ENCODE assay signal across 21 cellular contexts in the genomic region with DNA sequence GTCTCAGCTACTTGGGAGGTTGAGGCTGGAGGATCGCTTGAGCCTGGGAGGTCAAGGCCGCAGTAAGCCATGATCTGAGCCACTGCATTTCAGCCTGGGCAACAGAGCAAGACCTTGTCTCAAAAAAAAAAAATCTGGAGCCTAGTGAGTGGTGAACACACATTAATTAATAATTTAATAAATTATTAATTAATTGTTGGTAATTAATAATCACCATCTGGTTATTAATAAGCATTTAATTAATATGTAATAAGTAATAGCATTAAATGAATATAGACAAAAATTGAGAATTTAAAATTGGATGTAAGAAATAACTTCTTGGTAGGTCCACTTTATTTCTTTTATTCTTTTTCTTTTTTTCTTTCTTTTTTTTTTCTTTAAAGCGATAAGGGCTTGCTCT. TPM values are rescaled to one million over a fixed set of nuclear protein-coding genes. Genes with fewer than 3 reads are reported as not detected.
DNase-seq lines count a peak whose midpoint lies in the region; ATAC-seq, FAIRE-seq and TF ChIP-seq lines count a peak whose summit lies in the region.
"Had no signal": no experiment of that assay in that cellular context is flagged by ENCODE, and none has a peak within 500 bp of the region (broad histone marks: within the 10 kb centered on the region; RNA-seq: fewer than 3 reads in every experiment).

No MANE protein-coding gene starts in this region.

- CTCF ChIA-PET in WTC11 (lab: Charles Lee) = interaction anchor here (0.8 to 1.4 kb wide), 2 partner anchors 32 to 64 kb away, joined by 3 to 4 read pairs; a partner anchor contains a TSS

- peaks cover 3% of the 10 kb centered on the region; the same call in 1 of the 2 replicates for H3K4me1 Mint-ChIP-seq in WTC11
- H3K4me1 Mint-ChIP-seq: CD4-positive, CD25-positive, alpha-beta regulatory T cell had no signal

- TF ChIP-seq CTCF in WTC11 (IDR thresholded peaks at IDR 0.05) = no peak

- ATAC-seq in WTC11 (no peak), HG03139 (IDR thresholded peaks at IDR 0.05; ENCODE audit: unreplicated experiment) (no peak), GM18517 (IDR thresholded peaks at IDR 0.05; ENCODE audit: unreplicated experiment) (no peak), HG03354 (IDR thresholded peaks at IDR 0.05; ENCODE audit: poor library complexity, severe bottlenecking, unreplicated experiment) (no peak)
- ATAC-seq: CD8-positive, alpha-beta T cell; GM12878; GM23338; HCT116 had no signal

- H3K36me3 Mint-ChIP-seq in WTC11 = no peaks in the 10 kb centered on the region
- H3K36me3 Mint-ChIP-seq: CD8-positive, alpha-beta T cell had no signal

- no peaks in the 10 kb centered on the region; the same call in 1 of the 2 replicates for H3K27me3 Mint-ChIP-seq in WTC11 (ENCODE audit: low read depth)

- H3K27ac Mint-ChIP-seq in WTC11 = no peak overlapping the region
- H3K27ac Mint-ChIP-seq: B cell; CD4-positive, CD25-positive, alpha-beta regulatory T cell; CD8-positive, alpha-beta T cell; GM23338; H9; HFFc6 had no signal

- H3K4me3 Mint-ChIP-seq in WTC11 = no peak overlapping the region
- H3K4me3 Mint-ChIP-seq: B cell; CD4-positive, CD25-positive, alpha-beta regulatory T cell; CD8-positive, alpha-beta T cell; GM23338; H9; HFFc6 had no signal

- POLR2A ChIA-PET in WTC11 (lab: Charles Lee) = no interaction called here

- peaks cover 9% of the 10 kb centered on the region for H3K9me3 Mint-ChIP-seq in WTC11
- H3K9me3 Mint-ChIP-seq: CD8-positive, alpha-beta T cell; GM23338; H9; HFFc6 had no signal

- FAIRE-seq in A204.1 (lab: Jason Lieb, UNC) = peak; percentile 75
- peak; percentile 88 for FAIRE-seq in G401.6 (lab: Jason Lieb, UNC)
- peak; percentile 45 for FAIRE-seq in colon (lab: Jason Lieb, UNC)
- FAIRE-seq: GM12878 had no signal

- no peak for DNase-seq in WTC11 (ENCODE audit: low spot score)
- DNase-seq in occipital lobe (lab: John Stamatoyannopoulos, UW) = no peak
- DNase-seq: 8988T; Caco-2; CD4-positive, CD25-positive, alpha-beta regulatory T cell; CD8-positive, alpha-beta T cell; DMS153; DND-41; GDM1; H9; HFFc6 had no signal

TF ChIP-seq in WTC11, 78 proteins besides CTCF, POLR2A, EP300 and RAD21:
- TF ChIP-seq HMGA2 (CRISPR knock-in tag; IDR thresholded peaks at IDR 0.05) (peak; percentile 88), TCF7 (CRISPR knock-in tag; IDR thresholded peaks at IDR 0.05; ENCODE audit: low read depth) (no peak)

RNA-seq across cellular contexts. Expression of a gene that starts 31.9 kb away (rescaled TPM):
- 5.6 to 6.6 TPM (median 5.8 TPM) in 3 replicates for total RNA-seq in WTC11 (2021)
- total RNA-seq in occipital lobe = 2.8 TPM

RNA-seq across cellular contexts. Expression of a gene that starts 39.2 kb away (rescaled TPM):
- total RNA-seq in WTC11 (2021) (28.9 to 33.1 TPM (median 30.4 TPM) in 3 replicates), occipital lobe (57.2 TPM)
